In genomic region chr2:236128321-236128720, GRCh38 we compare ENCODE assay signal across 33 cellular contexts. TPM values are rescaled to one million over a fixed set of nuclear protein-coding genes. Genes with fewer than 3 reads are reported as not detected.
"Had no signal": no experiment of that assay in that cellular context is flagged by ENCODE, and none has a peak within 500 bp of the region (broad histone marks: within the 10 kb centered on the region; RNA-seq: fewer than 3 reads in every experiment).

No MANE protein-coding gene starts in this region.

- H3K4me3 ChIP-seq: esophagus muscularis mucosa, gastrocnemius medialis, heart left ventricle had no signal

- H3K4me1 ChIP-seq: esophagus muscularis mucosa, foreskin keratinocyte, gastrocnemius medialis, heart left ventricle had no signal

- H3K9me3 ChIP-seq: esophagus muscularis mucosa, gastrocnemius medialis, heart left ventricle had no signal

- H3K27ac ChIP-seq: brain microvascular endothelial cell, esophagus muscularis mucosa, foreskin keratinocyte, gastrocnemius medialis, heart left ventricle had no signal

- FAIRE-seq: astrocyte, bronchial epithelial cell, colon had no signal

- DNase-seq: activated CD4-positive, alpha-beta T cell treated with anti-CD3 and anti-CD28 coated beads for 1 hour; activated CD4-positive, alpha-beta T cell treated with anti-CD3 and anti-CD28 coated beads for 4 hours; activated CD4-positive, alpha-beta T cell treated with anti-CD3 and anti-CD28 coated beads, Interleukin-2, amount 10 ng/mL, durations not matched to agents 7 days and 5 days; activated CD4-positive, alpha-beta T cell treated with anti-CD3 and anti-CD28 coated beads, Interleukin-2, amount 50 U/mL, for 48 hours; activated CD8-positive, alpha-beta memory T cell treated with anti-CD3 and anti-CD28 coated beads for 24 hours; activated CD8-positive, alpha-beta T cell treated with anti-CD3 and anti-CD28 coated beads for 36 hours; activated effector memory CD4-positive, alpha-beta T cell treated with Interleukin-2 at 50 U/mL for 16 hours; activated gamma-delta T cell treated with Interleukin-2 at 50 U/mL for 16 hours; activated naive CD4-positive, alpha-beta T cell treated with anti-CD3 and anti-CD28 coated beads, Interleukin-2, amount 50 U/mL, for 16 hours; activated naive CD4-positive, alpha-beta T cell treated with Interleukin-2 at 50 U/mL for 16 hours; activated T-cell treated with anti-CD3 and anti-CD28 coated beads, Interleukin-2, amount 50 U/mL, for 4 hours; amniotic stem cell; anterior cingulate cortex; brain microvascular endothelial cell; cortex of kidney; dermis blood vessel endothelial cell; effector CD4-positive, alpha-beta T cell; effector memory CD8-positive, alpha-beta T cell; erythroblast; foreskin keratinocyte; glutamatergic neuron; heart left ventricle; T-helper 1 cell; T-helper 17 cell; T1000 had no signal

- ATAC-seq: activated CD8-positive, alpha-beta T cell treated with anti-CD3 and anti-CD28 coated beads for 36 hours; activated T-cell treated with anti-CD3 and anti-CD28 coated beads, Interleukin-2, amount 50 U/mL, for 4 hours; activated T-helper 17 cell treated with anti-CD3 and anti-CD28 coated beads, Interleukin-2, amount 50 U/mL, for 72 hours; effector memory CD8-positive, alpha-beta T cell; foreskin keratinocyte; gastrocnemius medialis; heart left ventricle; T-helper 17 cell had no signal

- H3K36me3 ChIP-seq: brain microvascular endothelial cell had no signal

- H3K27me3 ChIP-seq: brain microvascular endothelial cell, esophagus muscularis mucosa, foreskin keratinocyte, gastrocnemius medialis, heart left ventricle had no signal

RNA-seq across cellular contexts. Expression of gene GBX2, which starts 39.9 kb away (rescaled TPM):
- total RNA-seq: activated CD4-positive, alpha-beta T cell treated with anti-CD3 and anti-CD28 coated beads, Interleukin-2, amount 10 ng/mL, durations not matched to agents 7 days and 5 days; activated CD8-positive, alpha-beta T cell treated with anti-CD3 and anti-CD28 coated beads for 36 hours; activated T-cell treated with anti-CD3 and anti-CD28 coated beads, Interleukin-2, amount 50 U/mL, for 4 hours; activated T-helper 17 cell treated with anti-CD3 and anti-CD28 coated beads, Interleukin-2, amount 50 U/mL, for 72 hours; bronchial epithelial cell; cardiac septum; esophagus muscularis mucosa; gastrocnemius medialis; T-helper 17 cell had no signal
- polyA plus RNA-seq: adipose tissue had no signal
